In genomic region chr19:2906631-2907195, GRCh38 we compare ENCODE assay signal across 25 cellular contexts. TPM values are rescaled to one million over a fixed set of nuclear protein-coding genes. Genes with fewer than 3 reads are reported as not detected.
"Had no signal": no experiment of that assay in that cellular context is flagged by ENCODE, and none has a peak within 500 bp of the region (broad histone marks: within the 10 kb centered on the region; RNA-seq: fewer than 3 reads in every experiment).

No MANE protein-coding gene starts in this region.

- H3K4me1 ChIP-seq: uterus had no signal

- H3K9me3 ChIP-seq: left ventricle myocardium inferior, mucosa of descending colon, pancreas, prostate gland, tibial nerve, uterus had no signal

- H3K4me3 ChIP-seq: left ventricle myocardium inferior, lung, mucosa of descending colon, pancreas, prostate gland, skin epidermis, tibial nerve, uterus had no signal

- H3K27ac ChIP-seq: left ventricle myocardium inferior, pancreas, prostate gland, tibial nerve, uterus had no signal

- H3K27me3 ChIP-seq: pancreas, tibial nerve, uterus had no signal

- H3K36me3 ChIP-seq: left ventricle myocardium inferior, pancreas, prostate gland, uterus had no signal

- DNase-seq: islet precursor cell; left ventricle myocardium inferior; midbrain; naive thymus-derived CD8-positive, alpha-beta T cell; nucleus accumbens; pancreas; retina; right cardiac atrium; stimulated activated CD4-positive, alpha-beta T cell treated with anti-CD3 and anti-CD28 coated beads, Interleukin-12 subunit alpha, Interleukin-12 subunit beta, amount 100 ng/mL, for 4 hours; stimulated activated CD4-positive, alpha-beta T cell treated with anti-CD3 and anti-CD28 coated beads, Interleukin-15, amount 100 ng/mL, for 24 hours; stimulated activated CD4-positive, alpha-beta T cell treated with anti-CD3 and anti-CD28 coated beads, Interleukin-2, amount 100 ng/mL, for 24 hours; stimulated activated CD4-positive, alpha-beta T cell treated with anti-CD3 and anti-CD28 coated beads, Interleukin-4, amount 100 ng/mL, for 1 hour; stimulated activated naive CD4-positive, alpha-beta T cell; uterus had no signal

- ATAC-seq: naive thymus-derived CD8-positive, alpha-beta T cell; pancreas; sciatic nerve had no signal

- FAIRE-seq: pancreas had no signal

RNA-seq across cellular contexts. Expression of gene ZNF556, which starts 39.6 kb away (rescaled TPM):
- total RNA-seq: kidney epithelial cell; left ventricle myocardium inferior; lung; mesenteric fat pad; naive thymus-derived CD8-positive, alpha-beta T cell; osteoblast; subcutaneous adipose tissue; ureter had no signal
- polyA plus RNA-seq: naive thymus-derived CD8-positive, alpha-beta T cell; pancreas; right cardiac atrium had no signal
